Comparison of ENCODE assay signal across 11 cellular contexts in the genomic region with DNA sequence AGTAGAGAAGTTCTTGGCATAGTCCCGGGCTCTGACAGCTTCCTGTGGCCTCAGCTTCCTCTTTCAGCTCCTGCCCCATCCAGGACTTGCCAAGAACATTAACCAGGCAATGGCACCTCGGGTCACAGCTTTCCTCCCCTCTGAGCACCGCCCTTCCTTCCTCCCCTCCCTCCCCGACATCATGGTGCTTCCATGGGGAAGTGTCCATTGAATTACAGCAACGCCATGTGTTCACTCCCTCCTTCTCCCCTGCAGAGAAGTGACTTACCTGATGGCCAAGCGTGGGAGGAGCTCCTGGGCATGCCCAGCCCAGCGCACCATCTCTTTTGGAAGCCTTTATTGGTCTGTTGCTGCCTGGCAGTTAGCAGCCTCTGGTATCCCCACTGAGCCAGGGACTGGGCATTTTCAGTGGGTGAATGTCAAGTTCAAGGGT. TPM values are rescaled to one million over a fixed set of nuclear protein-coding genes. Genes with fewer than 3 reads are reported as not detected.
DNase-seq lines count a peak whose midpoint lies in the region; ATAC-seq and TF ChIP-seq lines count a peak whose summit lies in the region.
"Had no signal": no experiment of that assay in that cellular context is flagged by ENCODE, and none has a peak within 500 bp of the region (broad histone marks: within the 10 kb centered on the region; RNA-seq: fewer than 3 reads in every experiment).

No MANE protein-coding gene starts in this region.

- no peaks in the 10 kb centered on the region for H3K4me1 ChIP-seq in gastroesophageal sphincter
- no peaks in the 10 kb centered on the region for H3K4me1 ChIP-seq in naive thymus-derived CD4-positive, alpha-beta T cell (ENCODE audit: control insufficient read depth in 2 of 2, insufficient read depth in 2 of 2, low read length in 2 of 2)

- TF ChIP-seq EP300 in gastroesophageal sphincter (IDR thresholded peaks at IDR 0.05), result no peak

- POLR2A ChIA-PET in naive thymus-derived CD4-positive, alpha-beta T cell (lab: Charles Lee), result no interaction called here

- peaks cover 0 to 2% (median 0%) of the 10 kb centered on the region in 7 donors for H3K9me3 Mint-ChIP-seq in CD14-positive monocyte
- H3K9me3 Mint-ChIP-seq in naive thymus-derived CD4-positive, alpha-beta T cell, result no peaks in the 10 kb centered on the region
- H3K9me3 Mint-ChIP-seq: IgD-negative memory B cell had no signal

- H3K4me3 ChIP-seq in gastroesophageal sphincter, result no peak overlapping the region
- no peak overlapping the region for H3K4me3 ChIP-seq in naive thymus-derived CD4-positive, alpha-beta T cell (ENCODE audit: low read length)

- TF ChIP-seq CTCF in CD14-positive monocyte (IDR thresholded peaks at IDR 0.05), result no peak
- TF ChIP-seq CTCF in gastroesophageal sphincter (IDR thresholded peaks at IDR 0.05), result no peak

- CTCF ChIA-PET in naive thymus-derived CD4-positive, alpha-beta T cell (lab: Charles Lee), result interaction anchor here (0.7 to 1.4 kb wide), 2 partner anchors 12 to 16 kb away, joined by 3 read pairs; no protein-coding TSS in a partner anchor

- ATAC-seq in gastroesophageal sphincter (peak; percentile 80), HG03159 (IDR thresholded peaks at IDR 0.05; ENCODE audit: unreplicated experiment) (no peak)
- peak; percentile 57 for ATAC-seq in naive thymus-derived CD4-positive, alpha-beta T cell

- H3K27ac ChIP-seq in gastroesophageal sphincter, result no peak overlapping the region
- H3K27ac ChIP-seq in naive thymus-derived CD4-positive, alpha-beta T cell (ENCODE audit: low read depth, low read length), result no peak overlapping the region

- WGBS in gastroesophageal sphincter (ENCODE audit: low coverage in 1 of 2), 2 donors, result 29 to 50% methylated on average over 1 to 3 of the region's 7 CpGs

- H3K27me3 ChIP-seq in gastroesophageal sphincter, result peaks cover 46% of the 10 kb centered on the region
- no peaks in the 10 kb centered on the region for H3K27me3 ChIP-seq in naive thymus-derived CD4-positive, alpha-beta T cell (ENCODE audit: control insufficient read depth in 2 of 2, insufficient read depth in 2 of 2, low read length in 2 of 2)

- H3K27me3 Mint-ChIP-seq in CD14-positive monocyte (ENCODE audit: low read depth in 3 of 3), result peaks cover 0 to 2% (median 1%) of the 10 kb centered on the region in 3 donors
- peaks cover 12 to 24% (median 21%) of the 10 kb centered on the region in 5 donors for H3K27me3 Mint-ChIP-seq in naive thymus-derived CD4-positive, alpha-beta T cell

- H3K36me3 ChIP-seq in gastroesophageal sphincter, result no peaks in the 10 kb centered on the region
- H3K36me3 ChIP-seq in naive thymus-derived CD4-positive, alpha-beta T cell (ENCODE audit: control insufficient read depth in 2 of 3, insufficient read depth in 3 of 3, low read length in 3 of 3), result no peaks in the 10 kb centered on the region

- DNase-seq in CD14-positive monocyte (ENCODE audit: low spot score) (peak; percentile 56), NOMO-1 (lab: John Stamatoyannopoulos, UW; ENCODE audit: unreplicated experiment in 2 of 2) (peak; percentile 64 to 73), DMS 273 treated with DMSO at 0.1 percent for 48 hours (lab: John Stamatoyannopoulos, UW) (no peak), NCI-H1417 (lab: John Stamatoyannopoulos, UW) (no peak)
- DNase-seq in naive thymus-derived CD4-positive, alpha-beta T cell, result no peak
- no peak for DNase-seq in central memory CD4-positive, alpha-beta T cell
- DNase-seq: effector CD4-positive, alpha-beta T cell had no signal

- no peak for TF ChIP-seq POLR2A in gastroesophageal sphincter (IDR thresholded peaks at IDR 0.05)

- H3K4me1 Mint-ChIP-seq in CD14-positive monocyte, result peaks cover 19% of the 10 kb centered on the region
- H3K4me1 Mint-ChIP-seq in naive thymus-derived CD4-positive, alpha-beta T cell, result peaks cover 0 to 4% (median 0%) of the 10 kb centered on the region in 7 donors
- H3K4me1 Mint-ChIP-seq: B cell, IgD-negative memory B cell had no signal

- intact Hi-C loops in CD14-positive monocyte (cut with micrococcal nuclease), result no loop called here
- intact Hi-C loops in naive thymus-derived CD4-positive, alpha-beta T cell (cut with micrococcal nuclease), result no loop called here

- H3K36me3 Mint-ChIP-seq in CD14-positive monocyte, result no peaks in the 10 kb centered on the region
- H3K36me3 Mint-ChIP-seq in naive thymus-derived CD4-positive, alpha-beta T cell, result no peaks in the 10 kb centered on the region
- H3K36me3 Mint-ChIP-seq: IgD-negative memory B cell had no signal

- no peaks in the 10 kb centered on the region for H3K9me3 ChIP-seq in gastroesophageal sphincter
- no peaks in the 10 kb centered on the region for H3K9me3 ChIP-seq in naive thymus-derived CD4-positive, alpha-beta T cell (ENCODE audit: control insufficient read depth in 2 of 3, low read length in 3 of 3)

- H3K4me3 Mint-ChIP-seq in CD14-positive monocyte, result peak overlapping the region in 1 of 2 donors; percentile 80
- no peak overlapping the region for H3K4me3 Mint-ChIP-seq in naive thymus-derived CD4-positive, alpha-beta T cell
- H3K4me3 Mint-ChIP-seq: B cell, IgD-negative memory B cell had no signal

- peak overlapping the region; percentile 3 to 76 (median 69) for H3K27ac Mint-ChIP-seq in CD14-positive monocyte
- no peak overlapping the region for H3K27ac Mint-ChIP-seq in naive thymus-derived CD4-positive, alpha-beta T cell
- H3K27ac Mint-ChIP-seq: B cell, IgD-negative memory B cell had no signal

RNA-seq across cellular contexts. Expression of a gene that starts 25.8 kb away (rescaled TPM):
- under 1 TPM; 0.16 to 0.73 TPM for polyA plus RNA-seq in CD14-positive monocyte
- total RNA-seq in gastroesophageal sphincter, result 1 to 10 TPM; 1.5 to 5.6 (median 3.4) TPM
- 1 to 10 TPM in 1 of 5 experiments, under 1 TPM in 4; 0.15 to 2.1 (median 0.35) TPM for total RNA-seq in naive thymus-derived CD4-positive, alpha-beta T cell
- polyA plus RNA-seq in naive thymus-derived CD4-positive, alpha-beta T cell, result under 1 TPM; 0.24 to 0.26 TPM
- total RNA-seq: B cell had no signal
- polyA plus RNA-seq: IgD-negative memory B cell had no signal

Comparison
In these comparisons a context has a peak if more than half of its experiments do, and no peak if none do; other contexts are left out.
1. DNase-seq: peak in CD14-positive monocyte (single experiment) and NOMO-1 (2 of 2); none in naive thymus-derived CD4-positive, alpha-beta T cell (0 of 9), central memory CD4-positive, alpha-beta T cell (single experiment), DMS 273 treated with DMSO at 0.1 percent for 48 hours (single experiment) and NCI-H1417 (0 of 3).
2. H3K27ac Mint-ChIP-seq: peak in CD14-positive monocyte (7 of 7); none in naive thymus-derived CD4-positive, alpha-beta T cell (0 of 9).